Comparison of ENCODE assay signal across 11 cellular contexts in the genomic region with DNA sequence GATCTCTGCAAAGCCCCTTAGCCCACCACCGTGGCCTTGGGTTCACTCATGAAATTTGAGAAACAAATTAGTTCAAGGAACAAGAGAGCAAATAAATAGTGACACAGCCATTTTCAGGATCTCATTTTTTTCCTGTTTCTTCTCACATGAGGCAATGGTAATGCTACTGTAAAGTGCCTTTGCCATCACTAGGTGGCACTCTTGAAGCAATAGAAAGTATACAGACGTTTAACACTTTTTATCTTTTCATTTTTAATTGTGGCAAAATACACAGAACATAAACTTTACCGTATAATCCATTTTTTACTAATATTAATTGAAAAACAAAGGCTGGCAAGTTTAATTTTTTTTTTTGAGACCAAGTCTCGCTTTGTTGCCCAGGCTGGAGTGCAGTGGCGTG.
DNase-seq lines count a peak whose midpoint lies in the region; ATAC-seq and TF ChIP-seq lines count a peak whose summit lies in the region.
"Had no signal": no experiment of that assay in that cellular context is flagged by ENCODE, and none has a peak within 500 bp of the region (broad histone marks: within the 10 kb centered on the region; RNA-seq: fewer than 3 reads in every experiment).

No MANE protein-coding gene starts in this region.

- ATAC-seq in right lobe of liver (peak in 3 of 4 donors; percentile 47 to 61 (median 52)), HG02623 (IDR thresholded peaks at IDR 0.05; ENCODE audit: unreplicated experiment) (no peak), HG02763 (IDR thresholded peaks at IDR 0.05; ENCODE audit: unreplicated experiment) (no peak), GM18511 (IDR thresholded peaks at IDR 0.05; ENCODE audit: unreplicated experiment) (no peak)
- ATAC-seq in activated T-helper 17 cell treated with anti-CD3 and anti-CD28 coated beads, Interleukin-2, amount 50 U/mL, for 72 hours (replicated peaks), result no peak

- no peaks in the 10 kb centered on the region for H3K27me3 ChIP-seq in Karpas-422 (ENCODE audit: low read length)
- H3K27me3 ChIP-seq in mammary epithelial cell (ENCODE audit: insufficient read depth, low read length), result no peaks in the 10 kb centered on the region
- no peaks in the 10 kb centered on the region for H3K27me3 ChIP-seq in right lobe of liver

- no TSS peak for BruUV-seq in mammary epithelial cell (replicated peaks; lab: Mats Ljungman, UMichigan)

- H4K20me1 ChIP-seq in Karpas-422 (ENCODE audit: insufficient read depth, low read depth, low read length), result no peaks in the 10 kb centered on the region
- H4K20me1 ChIP-seq in mammary epithelial cell (ENCODE audit: insufficient read depth, low read length), result no peaks in the 10 kb centered on the region

- intact Hi-C loops in mammary epithelial cell (cut with micrococcal nuclease), result no loop called here
- intact Hi-C loops in right lobe of liver (cut with DNase I), result no loop called here

- H3K36me3 ChIP-seq in Karpas-422 (ENCODE audit: insufficient read depth, low read length), result no peaks in the 10 kb centered on the region
- no peaks in the 10 kb centered on the region for H3K36me3 ChIP-seq in mammary epithelial cell (ENCODE audit: insufficient read depth, low read length)
- H3K36me3 ChIP-seq in right lobe of liver, result no peaks in the 10 kb centered on the region
- H3K36me3 ChIP-seq: HAP-1 had no signal

- no peaks in the 10 kb centered on the region for H3K4me1 ChIP-seq in Karpas-422 (ENCODE audit: low read length)
- H3K4me1 ChIP-seq in mammary epithelial cell (ENCODE audit: insufficient read depth, low read length), result no peaks in the 10 kb centered on the region
- no peaks in the 10 kb centered on the region for H3K4me1 ChIP-seq in right lobe of liver
- H3K4me1 ChIP-seq: HAP-1 had no signal

- no peak overlapping the region for H3K4me3 ChIP-seq in Karpas-422 (ENCODE audit: low read length)
- H3K4me3 ChIP-seq in mammary epithelial cell (replicated peaks in 1 of 3; ENCODE audit: insufficient read depth in 1 of 3, low read depth in 2 of 3, low read length in 3 of 3), result no peak overlapping the region
- no peak overlapping the region for H3K4me3 ChIP-seq in right lobe of liver
- H3K4me3 ChIP-seq: HAP-1 had no signal

- no peaks in the 10 kb centered on the region for H3K79me2 ChIP-seq in Karpas-422 (ENCODE audit: low read length)
- H3K79me2 ChIP-seq in mammary epithelial cell (ENCODE audit: insufficient read depth, low read length), result no peaks in the 10 kb centered on the region

- no peak overlapping the region for H2AFZ ChIP-seq in Karpas-422 (ENCODE audit: low read length)
- H2AFZ ChIP-seq in mammary epithelial cell (ENCODE audit: low read depth, low read length), result no peak overlapping the region

- peaks cover 26% of the 10 kb centered on the region for H3K9me3 Mint-ChIP-seq in activated T-helper 17 cell treated with anti-CD3 and anti-CD28 coated beads, Interleukin-2, amount 50 U/mL, for 72 hours

- H3K27ac Mint-ChIP-seq in activated T-helper 17 cell treated with anti-CD3 and anti-CD28 coated beads, Interleukin-2, amount 50 U/mL, for 72 hours, result no peak overlapping the region
- H3K27ac Mint-ChIP-seq: activated T-cell treated with anti-CD3 and anti-CD28 coated beads, Interleukin-2, amount 50 U/mL, for 24 hours had no signal

- in situ Hi-C loops in mammary epithelial cell (cut with MboI; ENCODE audit: low sequenced_read_pairs in 2 of 2), result no loop called here

- H3K4me1 Mint-ChIP-seq in activated T-helper 17 cell treated with anti-CD3 and anti-CD28 coated beads, Interleukin-2, amount 50 U/mL, for 72 hours, result no peaks in the 10 kb centered on the region

- H3K9me2 ChIP-seq in Karpas-422 (replicated peaks; ENCODE audit: insufficient read depth, low read length), result no peaks in the 10 kb centered on the region

- TF ChIP-seq CTCF in mammary epithelial cell (conservative IDR thresholded peaks at IDR 0.05 in 1 of 2, IDR thresholded peaks at IDR 0.05 in 1 of 2; ENCODE audit: extremely low read depth in 1 of 2, insufficient read depth in 1 of 2, low read depth in 1 of 2, low read length in 2 of 2) (peak; percentile 8 to 22), right lobe of liver (IDR thresholded peaks at IDR 0.05) (peak; percentile 54 to 71 (median 58))

- H3K9me3 ChIP-seq in Karpas-422 (ENCODE audit: low read length) (peaks cover 3% of the 10 kb centered on the region), mammary epithelial cell (replicated peaks; ENCODE audit: insufficient read depth, low read length) (peaks cover 20% of the 10 kb centered on the region), right lobe of liver (no peaks in the 10 kb centered on the region)

- no peaks in the 10 kb centered on the region for H3K36me3 Mint-ChIP-seq in activated T-helper 17 cell treated with anti-CD3 and anti-CD28 coated beads, Interleukin-2, amount 50 U/mL, for 72 hours (ENCODE audit: low read depth)

- no peak overlapping the region for H3K4me3 Mint-ChIP-seq in activated T-helper 17 cell treated with anti-CD3 and anti-CD28 coated beads, Interleukin-2, amount 50 U/mL, for 72 hours
- H3K4me3 Mint-ChIP-seq: activated T-cell treated with anti-CD3 and anti-CD28 coated beads, Interleukin-2, amount 50 U/mL, for 24 hours had no signal

- H3K9ac ChIP-seq in Karpas-422 (ENCODE audit: low read length) (no peak overlapping the region), mammary epithelial cell (ENCODE audit: insufficient read depth, low read length) (no peak overlapping the region)

- DNase-seq in Ammon's horn (ENCODE audit: low spot score) (peak; percentile 77), Karpas-422 (peak; percentile 78), mammary epithelial cell (no peak), right lobe of liver (no peak)
- DNase-seq: activated T-cell treated with anti-CD3 and anti-CD28 coated beads, Interleukin-2, amount 50 U/mL, for 24 hours; stimulated activated CD4-positive, alpha-beta T cell treated with anti-CD3 and anti-CD28 coated beads, Interleukin-1b, Interleukin-23, amount 100 ng/mL, for 48 hours had no signal

- CTCF ChIA-PET in mammary epithelial cell (lab: Charles Lee; ENCODE audit: low non-redundant PET), result no interaction called here

- dilution Hi-C loops in mammary epithelial cell (cut with HindIII; ENCODE audit: low sequenced_read_pairs), result no loop called here

- no peak for TF ChIP-seq POLR2A in right lobe of liver (IDR thresholded peaks at IDR 0.05)

- no peak overlapping the region for H3K27ac ChIP-seq in Karpas-422 (ENCODE audit: low read length)
- no peak overlapping the region for H3K27ac ChIP-seq in mammary epithelial cell (ENCODE audit: insufficient read depth, low read depth, low read length)
- no peak overlapping the region for H3K27ac ChIP-seq in right lobe of liver

- no peaks in the 10 kb centered on the region for H3K27me3 Mint-ChIP-seq in activated T-helper 17 cell treated with anti-CD3 and anti-CD28 coated beads, Interleukin-2, amount 50 U/mL, for 72 hours
- H3K27me3 Mint-ChIP-seq: activated T-cell treated with anti-CD3 and anti-CD28 coated beads, Interleukin-2, amount 50 U/mL, for 24 hours had no signal

- H3K4me2 ChIP-seq in Karpas-422 (ENCODE audit: low read depth, low read length, poor library complexity, severe bottlenecking) (no peak overlapping the region), mammary epithelial cell (ENCODE audit: insufficient read depth, low read depth, low read length) (no peak overlapping the region)

- 33% methylated on average over 5 of the region's 5 CpGs for WGBS in mammary epithelial cell (ENCODE audit: low coverage, missing lambda C conversion rate)
- WGBS in right lobe of liver (ENCODE audit: insufficient coverage, low coverage, low lambda C conversion rate, missing lambda C conversion rate), result 27% methylated on average over 5 of the region's 5 CpGs

Comparison
In these comparisons a context has a peak if more than half of its experiments do, and no peak if none do; other contexts are left out.
1. DNase-seq: peak in Ammon's horn (single experiment) and Karpas-422 (single experiment); none in mammary epithelial cell (single experiment) and right lobe of liver (0 of 3).
2. ATAC-seq: peak in right lobe of liver (3 of 4); none in activated T-helper 17 cell treated with anti-CD3 and anti-CD28 coated beads, Interleukin-2, amount 50 U/mL, for 72 hours (single experiment), HG02623 (single experiment), HG02763 (single experiment) and GM18511 (single experiment).